ENCODE assay signal across 8 cellular contexts in the genomic region with DNA sequence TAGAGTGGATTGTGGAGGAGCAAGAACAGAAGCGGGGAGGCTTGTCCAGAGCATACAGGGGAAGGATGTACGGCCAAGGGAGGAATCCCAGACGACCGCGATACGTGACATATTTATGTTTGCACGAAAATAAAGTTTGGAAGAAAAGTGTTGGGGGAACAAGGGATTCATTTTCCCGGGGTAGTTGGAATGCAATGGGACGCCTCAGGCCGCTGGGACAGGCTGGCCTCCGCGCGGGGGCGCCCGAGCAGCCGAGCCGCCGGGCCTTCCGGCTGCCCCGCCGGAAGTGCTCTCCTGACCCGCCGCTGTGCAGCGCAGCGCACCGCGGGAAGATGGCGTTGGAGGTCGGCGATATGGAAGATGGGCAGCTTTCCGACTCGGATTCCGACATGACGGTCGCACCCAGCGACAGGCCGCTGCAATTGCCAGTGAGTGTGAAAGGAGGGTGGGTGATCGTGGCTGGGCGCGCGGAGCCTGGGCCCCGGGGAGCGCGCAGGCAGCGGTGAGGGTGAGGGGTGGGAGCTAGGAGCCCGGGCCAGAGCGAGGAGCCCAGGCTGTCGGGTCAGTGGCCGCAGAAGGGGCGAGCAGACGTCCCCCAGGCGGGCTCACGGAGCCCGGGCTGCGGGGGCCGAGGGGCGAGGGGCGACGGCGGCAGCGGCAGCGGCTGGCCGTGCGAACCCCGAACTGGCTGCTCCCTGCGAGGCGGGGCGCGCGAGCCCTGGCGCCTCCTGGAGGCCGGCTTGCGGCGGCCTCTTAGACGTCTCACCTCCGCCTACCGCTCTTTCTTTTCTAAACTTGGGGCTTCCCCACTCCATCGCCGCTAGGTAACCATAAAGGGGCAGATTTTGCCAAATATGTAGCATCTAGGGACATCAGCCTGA. TPM values are rescaled to one million over a fixed set of nuclear protein-coding genes. Genes with fewer than 3 reads are reported as not detected.
DNase-seq lines count a peak whose midpoint lies in the region; ATAC-seq and TF ChIP-seq lines count a peak whose summit lies in the region.

A gene with protein sequence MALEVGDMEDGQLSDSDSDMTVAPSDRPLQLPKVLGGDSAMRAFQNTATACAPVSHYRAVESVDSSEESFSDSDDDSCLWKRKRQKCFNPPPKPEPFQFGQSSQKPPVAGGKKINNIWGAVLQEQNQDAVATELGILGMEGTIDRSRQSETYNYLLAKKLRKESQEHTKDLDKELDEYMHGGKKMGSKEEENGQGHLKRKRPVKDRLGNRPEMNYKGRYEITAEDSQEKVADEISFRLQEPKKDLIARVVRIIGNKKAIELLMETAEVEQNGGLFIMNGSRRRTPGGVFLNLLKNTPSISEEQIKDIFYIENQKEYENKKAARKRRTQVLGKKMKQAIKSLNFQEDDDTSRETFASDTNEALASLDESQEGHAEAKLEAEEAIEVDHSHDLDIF (plus strand): TSS at position 317 of the 881 bp plus-strand sequence. CDS start 16 bp downstream, at position 333.

- intact Hi-C loops in stomach (cut with DNase I; ENCODE audit: low total_unique reads), result no loop called here

- peak within 1 kb of the TSS; percentile 98 for H3K4me3 ChIP-seq in HUES6 (ENCODE audit: low read depth, low read length)
- peak within 1 kb of the TSS; percentile 94 for H3K4me3 ChIP-seq in fibroblast of pulmonary artery (replicated peaks; ENCODE audit: low read depth, low read length)
- peak within 1 kb of the TSS; percentile 74 to 100 (median 88) for H3K4me3 ChIP-seq in stomach

- H3K9ac ChIP-seq in HUES6 (ENCODE audit: low read length), result peak within 1 kb of the TSS; percentile 98

- WGBS in stomach, 5 donors, result 2 to 9% (median 2%) methylated on average over 21 to 79 of the region's 79 CpGs

- no peak for TF ChIP-seq POLR2A in stomach (IDR thresholded peaks at IDR 0.05)

- no peaks in the 10 kb centered on the region for H3K27me3 Mint-ChIP-seq in activated T-helper 17 cell treated with anti-CD3 and anti-CD28 coated beads, Interleukin-2, amount 50 U/mL, for 72 hours
- H3K27me3 Mint-ChIP-seq in nephron progenitor cell (ENCODE audit: low read depth, poor library complexity), result no peaks in the 10 kb centered on the region

- DNase-seq in DMS153 treated with DMSO at 0.1 percent for 48 hours (lab: John Stamatoyannopoulos, UW; ENCODE audit: unreplicated experiment), result peak; percentile 1
- peak; percentile 86 for DNase-seq in RKO (ENCODE audit: low spot score)
- peak; percentile 81 for DNase-seq in fibroblast of pulmonary artery (ENCODE audit: low read depth)
- DNase-seq in nephron progenitor cell, result peak; percentile 83
- DNase-seq in stomach, result peak; percentile 79

- H3K27ac ChIP-seq in HUES6 (ENCODE audit: low read depth, low read length), result peak within 1 kb of the TSS; percentile 96
- H3K27ac ChIP-seq in stomach, result peak within 1 kb of the TSS; percentile 81 to 92 (median 90)

- H3K27ac Mint-ChIP-seq in activated T-helper 17 cell treated with anti-CD3 and anti-CD28 coated beads, Interleukin-2, amount 50 U/mL, for 72 hours, result peak within 1 kb of the TSS; percentile 70
- H3K27ac Mint-ChIP-seq in nephron progenitor cell, result peak within 1 kb of the TSS; percentile 98

- no peaks in the 10 kb centered on the region for H3K27me3 ChIP-seq in HUES6 (ENCODE audit: control insufficient read depth, insufficient read depth, low read length)
- no peaks in the 10 kb centered on the region for H3K27me3 ChIP-seq in stomach

- H3K4me1 ChIP-seq in HUES6 (ENCODE audit: control insufficient read depth, insufficient read depth, low read length) (peaks cover 16% of the 10 kb centered on the region), stomach (peaks cover 18 to 52% (median 49%) of the 10 kb centered on the region in 4 donors)

- TF ChIP-seq EP300 in stomach (IDR thresholded peaks at IDR 0.05), result no peak

- peaks cover 9% of the 10 kb centered on the region for H3K4me1 Mint-ChIP-seq in activated T-helper 17 cell treated with anti-CD3 and anti-CD28 coated beads, Interleukin-2, amount 50 U/mL, for 72 hours
- peaks cover 47% of the 10 kb centered on the region for H3K4me1 Mint-ChIP-seq in nephron progenitor cell

- peak; percentile 52 for TF ChIP-seq CTCF in fibroblast of pulmonary artery (IDR thresholded peaks at IDR 0.05; ENCODE audit: low read length, missing control alignments)
- TF ChIP-seq CTCF in nephron progenitor cell (IDR thresholded peaks at IDR 0.05), result peak; percentile 52
- TF ChIP-seq CTCF in stomach (IDR thresholded peaks at IDR 0.05), result peak in 5 of 7 experiments; percentile 28 to 66 (median 54)

- peaks cover 28% of the 10 kb centered on the region for H3K36me3 ChIP-seq in HUES6 (ENCODE audit: control insufficient read depth, insufficient read depth, low read length)
- H3K36me3 ChIP-seq in stomach, result peaks cover 18 to 26% (median 23%) of the 10 kb centered on the region in 4 donors

- peak within 1 kb of the TSS; percentile 71 for H3K4me3 Mint-ChIP-seq in activated T-helper 17 cell treated with anti-CD3 and anti-CD28 coated beads, Interleukin-2, amount 50 U/mL, for 72 hours
- H3K4me3 Mint-ChIP-seq in nephron progenitor cell, result peak within 1 kb of the TSS; percentile 99

- H3K36me3 Mint-ChIP-seq in activated T-helper 17 cell treated with anti-CD3 and anti-CD28 coated beads, Interleukin-2, amount 50 U/mL, for 72 hours (ENCODE audit: low read depth), result peaks cover 42% of the 10 kb centered on the region
- H3K36me3 Mint-ChIP-seq in nephron progenitor cell (ENCODE audit: low read depth), result peaks cover 34% of the 10 kb centered on the region

- peak; percentile 94 for ATAC-seq in GM21423 (IDR thresholded peaks at IDR 0.05; ENCODE audit: unreplicated experiment)
- ATAC-seq in activated T-helper 17 cell treated with anti-CD3 and anti-CD28 coated beads, Interleukin-2, amount 50 U/mL, for 72 hours (replicated peaks), result peak; percentile 96

- H3K9me3 Mint-ChIP-seq in activated T-helper 17 cell treated with anti-CD3 and anti-CD28 coated beads, Interleukin-2, amount 50 U/mL, for 72 hours, result no peaks in the 10 kb centered on the region
- H3K9me3 Mint-ChIP-seq in nephron progenitor cell, result peaks cover 17% of the 10 kb centered on the region

- no peaks in the 10 kb centered on the region for H3K9me3 ChIP-seq in HUES6 (ENCODE audit: control insufficient read depth, insufficient read depth, low read depth, low read length)
- no peaks in the 10 kb centered on the region for H3K9me3 ChIP-seq in stomach

RNA-seq across cellular contexts. Expression of the gene that starts here (rescaled TPM):
- 10 to 100 TPM; 30.5 to 38.6 TPM for total RNA-seq in activated T-helper 17 cell treated with anti-CD3 and anti-CD28 coated beads, Interleukin-2, amount 50 U/mL, for 72 hours
- 100 to 1,000 TPM in 2 of 5 donors, 10 to 100 TPM in 3; 26.6 to 246 (median 61.1) TPM for total RNA-seq in stomach
- 10 to 100 TPM; 14.4 to 18.8 (median 15.4) TPM for polyA plus RNA-seq in stomach

Comparison
In these comparisons a context has a peak if more than half of its experiments do, and no peak if none do; other contexts are left out.
1. Peak in every context shown above with its lines: DNase-seq, ATAC-seq, H3K4me3 ChIP-seq and H3K27ac ChIP-seq.
2. DNase-seq: peak in every context shown above with its lines; median percentile 86 in RKO; 83 in nephron progenitor cell; 81 in fibroblast of pulmonary artery; 79 in stomach; 1 in DMS153 treated with DMSO at 0.1 percent for 48 hours.